6 cellular contexts compared by ENCODE assay signal in genomic region chr3:194050782-194051320, GRCh38.
"Had no signal": no experiment of that assay in that cellular context is flagged by ENCODE, and none has a peak within 500 bp of the region (broad histone marks: within the 10 kb centered on the region; RNA-seq: fewer than 3 reads in every experiment).

No MANE protein-coding gene starts in this region.

- DNase-seq: H9, HCEC 1CT, HFFc6, KG1 had no signal

- H3K27ac ChIP-seq: HL-60 had no signal

- H3K4me3 ChIP-seq: GM23338 had no signal
